8 cellular contexts compared by ENCODE assay signal in genomic region chr6:13767121-13767794, GRCh38. TPM values are rescaled to one million over a fixed set of nuclear protein-coding genes. Genes with fewer than 3 reads are reported as not detected.
DNase-seq lines count a peak whose midpoint lies in the region; ATAC-seq and TF ChIP-seq lines count a peak whose summit lies in the region.

No MANE protein-coding gene starts in this region.

- H2BK120ac ChIP-seq in H9 (ENCODE audit: low read depth, low read length, poor library complexity, severe bottlenecking), result no peak overlapping the region

- no peak overlapping the region for H3K4me2 ChIP-seq in H9 (ENCODE audit: insufficient read depth, insufficient read length, low read length)

- H3K27me3 ChIP-seq in H9 (ENCODE audit: insufficient read depth, low read length), result no peaks in the 10 kb centered on the region

- H4K20me1 ChIP-seq in H9 (ENCODE audit: control insufficient read depth, insufficient read depth, insufficient read length), result no peaks in the 10 kb centered on the region

- no peaks in the 10 kb centered on the region for H3K23me2 ChIP-seq in H9 (ENCODE audit: insufficient read length, low read depth, low read length, poor library complexity, severe bottlenecking)

- no peak overlapping the region for H2BK5ac ChIP-seq in H9 (ENCODE audit: insufficient read length, low read length)

- H2BK15ac ChIP-seq in H9 (ENCODE audit: low read depth, low read length), result no peak overlapping the region

- no peak overlapping the region for H3K18ac ChIP-seq in H9 (ENCODE audit: insufficient read length, low read depth, low read length)

- H3K79me1 ChIP-seq in H9 (ENCODE audit: insufficient read depth, low read depth, low read length, poor library complexity, severe bottlenecking), result no peaks in the 10 kb centered on the region

- H4K8ac ChIP-seq in H9 (replicated peaks; ENCODE audit: insufficient read length, low read depth, low read length), result no peak overlapping the region

- H3K4me3 ChIP-seq in fibroblast of the aortic adventitia (ENCODE audit: low read depth, low read length), result peak overlapping the region; percentile 47

- H3K9me3 Mint-ChIP-seq in H9 (no peaks in the 10 kb centered on the region), nephron (no peaks in the 10 kb centered on the region)

- no peaks in the 10 kb centered on the region; the same call in 1 of the 2 replicates for H3K27me3 Mint-ChIP-seq in H9 (ENCODE audit: low read depth)
- H3K27me3 Mint-ChIP-seq in nephron (ENCODE audit: low read depth), result peaks cover 4% of the 10 kb centered on the region

- peak overlapping the region in 2 of 3 experiments; percentile 23 to 33; a peak in 2 of 7 replicates for H3K27ac Mint-ChIP-seq in H9
- H3K27ac Mint-ChIP-seq in nephron, result peak overlapping the region; percentile 2 to 46 (median 34)

- H3K9ac ChIP-seq in H9 (ENCODE audit: extremely low read depth, insufficient read length, low read length), result no peak overlapping the region

- H3K14ac ChIP-seq in H9 (ENCODE audit: insufficient read depth, low read length), result peak overlapping the region; percentile 14; the same call in 1 of the 2 replicates

- no peak overlapping the region for H3K4me3 Mint-ChIP-seq in H9
- H3K4me3 Mint-ChIP-seq in nephron, result peak overlapping the region; percentile 33 to 68 (median 38)

- H2AK5ac ChIP-seq in H9 (ENCODE audit: insufficient read length, low read length), result no peak overlapping the region

- H3K9me3 ChIP-seq in H9 (ENCODE audit: control insufficient read depth, low read depth, low read length), result no peaks in the 10 kb centered on the region

- TF ChIP-seq CTCF in H9 (conservative IDR thresholded peaks at IDR 0.05) (0 out of 3 replicates have a peak, but pooled peaks have one; percentile 9), fibroblast of the aortic adventitia (IDR thresholded peaks at IDR 0.05; ENCODE audit: insufficient read depth, low read length) (no peak), nephron (IDR thresholded peaks at IDR 0.05; ENCODE audit: unreplicated experiment in 3 of 3) (no peak)

- H3K27ac ChIP-seq in H9 (ENCODE audit: insufficient read length, low read depth, low read length), result no peak overlapping the region

- H3K4ac ChIP-seq in H9 (ENCODE audit: low read depth, low read length), result no peak overlapping the region

- H3K79me2 ChIP-seq in H9 (ENCODE audit: insufficient read depth, low read length), result no peaks in the 10 kb centered on the region

- H2BK20ac ChIP-seq in H9 (ENCODE audit: low read depth, low read length, poor library complexity, severe bottlenecking), result no peak overlapping the region

- DNase-seq in H9, result peak; percentile 50
- peak; percentile 67 for DNase-seq in activated CD8-positive, alpha-beta memory T cell treated with anti-CD3 and anti-CD28 coated beads, Interleukin-2, amount 50 U/mL, for 48 hours
- DNase-seq in fibroblast of the aortic adventitia (ENCODE audit: low read depth), result peak; percentile 57
- DNase-seq in ureter (ENCODE audit: low spot score), result peak; percentile 56
- no peak for DNase-seq in NCI-H2227 (lab: John Stamatoyannopoulos, UW; ENCODE audit: unreplicated experiment)

- no peak overlapping the region for H2AFZ ChIP-seq in H9 (ENCODE audit: low read length)

- H3K23ac ChIP-seq in H9 (ENCODE audit: insufficient read length, low read depth, low read length), result no peak overlapping the region

- no peak overlapping the region for H4K91ac ChIP-seq in H9 (ENCODE audit: insufficient read length, low read depth, low read length)

- H3K4me1 ChIP-seq in H9 (ENCODE audit: insufficient read depth, low read length), result peaks cover 3% of the 10 kb centered on the region; the same call in 1 of the 2 replicates

- H3K56ac ChIP-seq in H9 (ENCODE audit: insufficient read length, low read depth, low read length), result no peak overlapping the region

- no CpG with 5 or more reads among the region's 19 CpGs for WGBS in H9 (ENCODE audit: extremely low coverage, insufficient read length, low lambda C conversion rate)

- no peak for ATAC-seq in HG03139 (IDR thresholded peaks at IDR 0.05; ENCODE audit: unreplicated experiment)
- no peak for ATAC-seq in activated CD4-positive, CD25-positive, alpha-beta regulatory T cell treated with anti-CD3 and anti-CD28 coated beads, Interleukin-2, amount 50 U/mL, for 24 hours

- H4K5ac ChIP-seq in H9 (ENCODE audit: insufficient read length, low read depth, low read length), result no peak overlapping the region

- H3T11ph ChIP-seq in H9 (ENCODE audit: low read length), result no peak overlapping the region

- peaks cover 10% of the 10 kb centered on the region in 2 experiments for H3K4me1 Mint-ChIP-seq in H9
- H3K4me1 Mint-ChIP-seq in nephron, result peaks cover 28% of the 10 kb centered on the region

- H3K36me3 Mint-ChIP-seq in H9 (ENCODE audit: insufficient read depth in 1 of 3, low read depth in 3 of 3) (peaks cover 0 to 2% (median 0%) of the 10 kb centered on the region in 3 experiments; a peak in 2 of 7 replicates), nephron (ENCODE audit: low read depth) (no peaks in the 10 kb centered on the region)

- no peak overlapping the region for H2BK12ac ChIP-seq in H9 (ENCODE audit: insufficient read length, low read depth, low read length)

RNA-seq across cellular contexts. Expression of gene MCUR1, which starts 47.1 kb away (rescaled TPM):
- total RNA-seq in H9 (2021), result 32.0 and 35.4 TPM in 2 replicates
- 7.8 and 12.9 TPM in 2 replicates for total RNA-seq in fibroblast of the aortic adventitia (ENCODE audit: low replicate concordance)
- total RNA-seq in ureter, result 19.3 TPM

RNA-seq across cellular contexts. Expression of gene RANBP9, which starts 55.6 kb away (rescaled TPM):
- total RNA-seq in H9 (2021) (35.8 and 37.2 TPM in 2 replicates), fibroblast of the aortic adventitia (ENCODE audit: low replicate concordance) (21.1 and 35.5 TPM in 2 replicates), ureter (41.7 TPM)

Comparison
In these comparisons a context has a peak if more than half of its experiments do, and no peak if none do; other contexts are left out.
1. H3K4me3 Mint-ChIP-seq: peak in nephron (3 of 3); none in H9 (0 of 2).